Comparison of ENCODE assay signal across 25 cellular contexts in the genomic region with DNA sequence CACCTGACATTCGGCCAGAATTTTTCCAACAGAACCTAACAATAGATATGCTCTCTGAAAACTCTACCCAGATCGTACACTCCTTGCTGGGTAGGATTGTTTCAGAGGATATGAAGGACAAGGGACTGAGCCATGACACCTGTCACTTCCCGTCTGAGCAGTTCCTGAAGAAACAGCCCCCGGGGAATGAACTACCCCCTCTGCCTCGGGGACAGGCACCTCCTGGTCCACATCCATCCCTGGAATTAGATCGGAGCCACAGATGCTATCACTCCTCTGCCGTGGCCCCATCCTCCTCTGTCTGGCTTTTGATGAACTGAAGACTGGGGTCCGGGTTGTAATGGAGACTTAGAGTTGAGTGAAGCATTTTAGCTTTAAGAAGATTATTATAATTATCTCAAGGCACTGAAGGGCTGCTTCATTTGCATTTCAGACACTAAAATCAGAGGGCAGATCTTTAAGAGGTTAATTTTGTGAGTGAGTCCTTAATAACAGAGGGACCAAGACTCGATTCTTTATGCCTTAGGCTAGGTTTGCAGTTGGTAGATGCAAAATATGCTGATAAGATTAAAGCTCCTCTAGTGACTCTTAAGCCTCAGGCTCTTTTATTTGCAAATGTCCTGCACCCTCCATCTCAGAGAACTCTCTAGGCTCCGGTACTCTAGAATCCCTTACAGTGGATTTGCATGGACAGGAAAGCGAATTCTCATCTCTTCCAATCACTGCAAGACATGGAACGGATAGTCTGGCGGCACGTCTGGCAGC.
DNase-seq lines count a peak whose midpoint lies in the region; ATAC-seq lines count a peak whose summit lies in the region.
"Had no signal": no experiment of that assay in that cellular context is flagged by ENCODE, and none has a peak within 500 bp of the region (broad histone marks: within the 10 kb centered on the region; RNA-seq: fewer than 3 reads in every experiment).

No MANE protein-coding gene starts in this region.

- H3K4me3 ChIP-seq in mesendoderm (ENCODE audit: low read length), result no peak overlapping the region
- H3K4me3 ChIP-seq: Peyer's patch had no signal

- no peak overlapping the region for H3K56ac ChIP-seq in mesendoderm (ENCODE audit: low read length)

- H3K23ac ChIP-seq in mesendoderm (ENCODE audit: low read length), result no peak overlapping the region

- H3K27me3 ChIP-seq in mesendoderm (ENCODE audit: insufficient read depth, low read length, poor library complexity), result no peaks in the 10 kb centered on the region
- H3K27me3 ChIP-seq: BE2C, Peyer's patch had no signal

- no peak overlapping the region for H3K4ac ChIP-seq in mesendoderm (ENCODE audit: low read depth, low read length)

- DNase-seq in D341Med (ENCODE audit: low spot score) (peak; percentile 42), NCI-H1048 (lab: John Stamatoyannopoulos, UW) (peak; percentile 67), NCI-H82 treated with DMSO at 0.1 percent for 48 hours (lab: John Stamatoyannopoulos, UW; ENCODE audit: unreplicated experiment) (peak; percentile 76), mesendoderm (peak; percentile 32), EL (no peak), NCI-H2196 treated with DMSO at 0.1 percent for 48 hours (lab: John Stamatoyannopoulos, UW; ENCODE audit: unreplicated experiment) (no peak)
- DNase-seq: 8988T; ACHN; BE2C; CD8-positive, alpha-beta memory T cell; DMS79 treated with DMSO at 0.1 percent for 48 hours; NCI-H1092; NCI-H1417 treated with DMSO at 0.1 percent for 48 hours; NCI-H1694 treated with DMSO at 0.1 percent for 48 hours; NCI-H2081; NCI-H226; NCI-H510A; OCI-M1; Peyer's patch had no signal

- no peaks in the 10 kb centered on the region for H3K79me2 ChIP-seq in mesendoderm (ENCODE audit: control insufficient read depth, insufficient read depth, low read length)

- H2BK120ac ChIP-seq in mesendoderm (ENCODE audit: low read depth, low read length), result peak overlapping the region; percentile 64

- no peak overlapping the region for H3K18ac ChIP-seq in mesendoderm (ENCODE audit: low read length)

- no peak for ATAC-seq in GM18867 (IDR thresholded peaks at IDR 0.05; ENCODE audit: unreplicated experiment)
- no peak for ATAC-seq in HG02852 (IDR thresholded peaks at IDR 0.05; ENCODE audit: unreplicated experiment)
- ATAC-seq: HCT116, SK-N-SH treated with all-trans-retinoic acid at 6 μM for 48 hours had no signal

- H3K9ac ChIP-seq in mesendoderm (ENCODE audit: low read length), result no peak overlapping the region
- H3K9ac ChIP-seq: KMS-11 had no signal

- no peak overlapping the region for H4K8ac ChIP-seq in mesendoderm (ENCODE audit: low read depth, low read length)

- no peak overlapping the region for H3K27ac ChIP-seq in mesendoderm (ENCODE audit: low read depth, low read length)
- H3K27ac ChIP-seq: HL-60, KMS-11, Peyer's patch had no signal

- no peak overlapping the region for H2BK15ac ChIP-seq in mesendoderm (replicated peaks; ENCODE audit: low read depth)

- WGBS in mesendoderm (ENCODE audit: extremely low coverage, insufficient coverage, low lambda C conversion rate), result no CpG with 5 or more reads among the region's 14 CpGs

- no peaks in the 10 kb centered on the region for H3K79me1 ChIP-seq in mesendoderm (ENCODE audit: low read length)

- H4K5ac ChIP-seq in mesendoderm (ENCODE audit: low read length), result no peak overlapping the region

- H2BK5ac ChIP-seq in mesendoderm (ENCODE audit: low read length), result no peak overlapping the region

- no peaks in the 10 kb centered on the region for H3K36me3 ChIP-seq in mesendoderm (ENCODE audit: control insufficient read depth, insufficient read depth, low read length)
- H3K36me3 ChIP-seq: BE2C, Peyer's patch had no signal

- no peak overlapping the region for H2AK5ac ChIP-seq in mesendoderm (ENCODE audit: low read length)

- no peak overlapping the region for H3K4me2 ChIP-seq in mesendoderm (ENCODE audit: low read length)
- H3K4me2 ChIP-seq: KMS-11 had no signal

- peaks cover 3% of the 10 kb centered on the region for H3K4me1 ChIP-seq in mesendoderm (ENCODE audit: control insufficient read depth, low read depth, low read length)
- H3K4me1 ChIP-seq: Peyer's patch had no signal

Comparison
In these comparisons a context has a peak if more than half of its experiments do, and no peak if none do; other contexts are left out.
1. DNase-seq: peak in D341Med (single experiment), NCI-H1048 (single experiment), NCI-H82 treated with DMSO at 0.1 percent for 48 hours (single experiment) and mesendoderm (single experiment); none in EL (single experiment) and NCI-H2196 treated with DMSO at 0.1 percent for 48 hours (single experiment).